Comparison of ENCODE assay signal across 32 cellular contexts in the genomic region with DNA sequence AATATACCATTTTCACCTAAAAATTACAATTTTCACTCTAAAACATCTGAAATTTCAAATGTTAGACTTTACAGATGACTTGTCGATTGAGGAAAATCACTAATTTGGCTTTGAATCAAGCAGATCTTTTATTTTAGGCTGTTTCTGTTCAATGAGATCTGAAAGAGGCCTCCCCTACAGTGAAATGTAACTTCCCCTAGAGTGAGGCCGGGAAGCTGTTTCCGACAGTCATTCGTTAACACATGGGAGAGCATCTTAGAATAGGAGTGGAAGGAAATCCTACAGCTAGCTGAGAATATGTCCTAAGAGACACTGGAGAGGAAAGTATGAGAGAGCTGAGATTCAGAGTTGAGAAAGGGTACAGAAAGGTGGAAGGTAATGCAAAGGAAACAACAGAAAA. TPM values are rescaled to one million over a fixed set of nuclear protein-coding genes. Genes with fewer than 3 reads are reported as not detected.
DNase-seq lines count a peak whose midpoint lies in the region; ATAC-seq and TF ChIP-seq lines count a peak whose summit lies in the region.
"Had no signal": no experiment of that assay in that cellular context is flagged by ENCODE, and none has a peak within 500 bp of the region (broad histone marks: within the 10 kb centered on the region; RNA-seq: fewer than 3 reads in every experiment).

No MANE protein-coding gene starts in this region.

- H3F3A ChIP-seq in neural cell (ENCODE audit: insufficient read depth, low read length, poor library complexity, severe bottlenecking): no peaks in the 10 kb centered on the region

- no peak for TF ChIP-seq CTCF in activated CD8-positive, alpha-beta T cell treated with anti-CD3 and anti-CD28 coated beads for 36 hours (IDR thresholded peaks at IDR 0.05)
- TF ChIP-seq CTCF in CD8-positive, alpha-beta T cell (IDR thresholded peaks at IDR 0.05): no peak
- TF ChIP-seq CTCF in WTC11 (IDR thresholded peaks at IDR 0.05) (no peak), neural cell (IDR thresholded peaks at IDR 0.05; ENCODE audit: poor library complexity, severe bottlenecking) (no peak)

- H3K27me3 Mint-ChIP-seq in activated CD8-positive, alpha-beta T cell treated with anti-CD3 and anti-CD28 coated beads for 36 hours: no peaks in the 10 kb centered on the region
- no peaks in the 10 kb centered on the region for H3K27me3 Mint-ChIP-seq in activated CD8-positive, alpha-beta T cell treated with anti-CD3 and anti-CD28 coated beads, Interleukin-2, amount 10 ng/mL, durations not matched to agents 7 days and 5 days (ENCODE audit: low read depth)
- no peaks in the 10 kb centered on the region for H3K27me3 Mint-ChIP-seq in CD8-positive, alpha-beta T cell (ENCODE audit: low read depth)
- no peaks in the 10 kb centered on the region for H3K27me3 Mint-ChIP-seq in WTC11 (ENCODE audit: low read depth)
- H3K27me3 Mint-ChIP-seq: activated B cell treated with CpG ODN at 0.5 μM for 24 hours, IgD-negative memory B cell had no signal

- no peaks in the 10 kb centered on the region for H3K9me3 Mint-ChIP-seq in activated CD8-positive, alpha-beta T cell treated with anti-CD3 and anti-CD28 coated beads for 36 hours
- no peaks in the 10 kb centered on the region for H3K9me3 Mint-ChIP-seq in activated CD8-positive, alpha-beta T cell treated with anti-CD3 and anti-CD28 coated beads, Interleukin-2, amount 10 ng/mL, durations not matched to agents 7 days and 5 days (ENCODE audit: insufficient read depth)
- H3K9me3 Mint-ChIP-seq in CD8-positive, alpha-beta T cell: no peaks in the 10 kb centered on the region
- H3K9me3 Mint-ChIP-seq in WTC11: no peaks in the 10 kb centered on the region
- H3K9me3 Mint-ChIP-seq: activated B cell treated with CpG ODN at 0.5 μM for 24 hours, HFFc6, IgD-negative memory B cell had no signal

- intact Hi-C loops in activated CD8-positive, alpha-beta T cell treated with anti-CD3 and anti-CD28 coated beads for 36 hours (cut with micrococcal nuclease): no loop called here
- intact Hi-C loops in CD8-positive, alpha-beta T cell (cut with DNase I, micrococcal nuclease): no loop called here

- H3K27ac Mint-ChIP-seq in activated CD8-positive, alpha-beta T cell treated with anti-CD3 and anti-CD28 coated beads for 36 hours: peak overlapping the region; percentile 2
- H3K27ac Mint-ChIP-seq in activated CD8-positive, alpha-beta T cell treated with anti-CD3 and anti-CD28 coated beads, Interleukin-2, amount 10 ng/mL, durations not matched to agents 7 days and 5 days: no peak overlapping the region
- peak overlapping the region; percentile 49 for H3K27ac Mint-ChIP-seq in CD8-positive, alpha-beta T cell
- peak overlapping the region; percentile 4; the same call in 1 of the 2 replicates for H3K27ac Mint-ChIP-seq in WTC11
- H3K27ac Mint-ChIP-seq: activated B cell treated with CpG ODN at 0.5 μM for 24 hours, HFFc6, IgD-negative memory B cell had no signal

- no peak overlapping the region for H3K4me3 Mint-ChIP-seq in activated CD8-positive, alpha-beta T cell treated with anti-CD3 and anti-CD28 coated beads for 36 hours
- no peak overlapping the region for H3K4me3 Mint-ChIP-seq in activated CD8-positive, alpha-beta T cell treated with anti-CD3 and anti-CD28 coated beads, Interleukin-2, amount 10 ng/mL, durations not matched to agents 7 days and 5 days
- H3K4me3 Mint-ChIP-seq in CD8-positive, alpha-beta T cell: no peak overlapping the region
- H3K4me3 Mint-ChIP-seq in WTC11: no peak overlapping the region
- H3K4me3 Mint-ChIP-seq: activated B cell treated with CpG ODN at 0.5 μM for 24 hours, HFFc6, IgD-negative memory B cell had no signal

- peaks cover 5% of the 10 kb centered on the region for H3K4me1 Mint-ChIP-seq in activated CD8-positive, alpha-beta T cell treated with anti-CD3 and anti-CD28 coated beads for 36 hours (ENCODE audit: low read depth)
- peaks cover 3% of the 10 kb centered on the region for H3K4me1 Mint-ChIP-seq in activated CD8-positive, alpha-beta T cell treated with anti-CD3 and anti-CD28 coated beads, Interleukin-2, amount 10 ng/mL, durations not matched to agents 7 days and 5 days (ENCODE audit: low read depth)
- H3K4me1 Mint-ChIP-seq in CD8-positive, alpha-beta T cell (ENCODE audit: low read depth): peaks cover 11% of the 10 kb centered on the region
- H3K4me1 Mint-ChIP-seq in WTC11: peaks cover 2% of the 10 kb centered on the region; the same call in 1 of the 2 replicates

- no peak for TF ChIP-seq EP300 in neural cell (conservative IDR thresholded peaks at IDR 0.05; ENCODE audit: poor library complexity, severe bottlenecking)

- CTCF ChIA-PET in activated CD8-positive, alpha-beta T cell treated with anti-CD3 and anti-CD28 coated beads for 36 hours (lab: Charles Lee): interaction anchor here (2.2 to 4.5 kb wide), 3 partner anchors 9 to 33 kb away, joined by 8 to 21 read pairs (median 10); partner anchors contain the start of gene AJUBA
- CTCF ChIA-PET in activated CD8-positive, alpha-beta T cell treated with anti-CD3 and anti-CD28 coated beads, Interleukin-2, amount 10 ng/mL, durations not matched to agents 7 days and 5 days (lab: Charles Lee): interaction anchor here (1.0 to 8.0 kb wide), 6 partner anchors 8 to 53 kb away, joined by 3 to 42 read pairs (median 10); no protein-coding TSS in a partner anchor
- CTCF ChIA-PET in CD8-positive, alpha-beta T cell (lab: Charles Lee): interaction anchor here (1.3 kb wide), 1 partner anchor 21 kb away, joined by 6 read pairs; no protein-coding TSS in a partner anchor
- CTCF ChIA-PET in WTC11 (lab: Charles Lee): interaction anchor here (3.3 to 4.1 kb wide), 2 partner anchors 21 to 28 kb away, joined by 19 to 22 read pairs; no protein-coding TSS in a partner anchor

- no peaks in the 10 kb centered on the region for H3K9me3 ChIP-seq in CD8-positive, alpha-beta T cell (ENCODE audit: low read length)
- no peaks in the 10 kb centered on the region for H3K9me3 ChIP-seq in neural cell (ENCODE audit: low read length)
- H3K9me3 ChIP-seq: adrenal gland, left lung, thyroid gland had no signal

- H4K20me1 ChIP-seq in neural cell (ENCODE audit: insufficient read depth): no peaks in the 10 kb centered on the region

- no peak for DNase-seq in activated CD8-positive, alpha-beta T cell treated with anti-CD3 and anti-CD28 coated beads for 36 hours
- no peak for DNase-seq in activated CD8-positive, alpha-beta T cell treated with anti-CD3 and anti-CD28 coated beads, Interleukin-2, amount 10 ng/mL, durations not matched to agents 7 days and 5 days
- DNase-seq in CD8-positive, alpha-beta T cell: no peak
- no peak for DNase-seq in WTC11 (ENCODE audit: low spot score)
- DNase-seq in HuH-7 (ENCODE audit: low spot score): no peak
- no peak for DNase-seq in ecto neural progenitor cell (ENCODE audit: low spot score)
- DNase-seq: ACHN; activated B cell treated with CpG ODN at 0.5 μM for 24 hours; adrenal gland; brain microvascular endothelial cell; COR-L47; DMS53; GM23248; HFFc6; left lung; NCI-H1105 treated with DMSO at 0.1 percent for 48 hours; NCI-H1930; NCI-H524; PC-9; Right ventricle myocardium superior; stimulated activated naive CD8-positive, alpha-beta T cell treated with anti-CD3 and anti-CD28 coated beads, Interleukin-15, Interleukin-2, amounts not matched to agents 100 U/mL and 50 U/mL, for 24 hours; thyroid gland had no signal

- H3K36me3 ChIP-seq in CD8-positive, alpha-beta T cell (ENCODE audit: insufficient read depth, low read length): no peaks in the 10 kb centered on the region
- no peaks in the 10 kb centered on the region for H3K36me3 ChIP-seq in neural cell (ENCODE audit: insufficient read depth, low read length)
- H3K36me3 ChIP-seq: adrenal gland, brain microvascular endothelial cell, left lung, thyroid gland had no signal

- no peaks in the 10 kb centered on the region for H3K4me1 ChIP-seq in CD8-positive, alpha-beta T cell (ENCODE audit: insufficient read depth, low read length)
- H3K4me1 ChIP-seq: adrenal gland, left lung, thyroid gland had no signal

- H2AFZ ChIP-seq in neural cell (ENCODE audit: low read depth, low read length): peak overlapping the region; percentile 27
- H2AFZ ChIP-seq: GM23248, PC-9 had no signal

- no peak overlapping the region for H3K4me2 ChIP-seq in neural cell (ENCODE audit: low read length)
- H3K4me2 ChIP-seq: PC-9 had no signal

- POLR2A ChIA-PET in activated CD8-positive, alpha-beta T cell treated with anti-CD3 and anti-CD28 coated beads for 36 hours (lab: Charles Lee): interaction anchor here (1.2 kb wide), 1 partner anchor 43 kb away, joined by 3 read pairs; no protein-coding TSS in a partner anchor
- POLR2A ChIA-PET in activated CD8-positive, alpha-beta T cell treated with anti-CD3 and anti-CD28 coated beads, Interleukin-2, amount 10 ng/mL, durations not matched to agents 7 days and 5 days (lab: Charles Lee): no interaction called here
- POLR2A ChIA-PET in CD8-positive, alpha-beta T cell (lab: Charles Lee): no interaction called here
- POLR2A ChIA-PET in WTC11 (lab: Charles Lee): no interaction called here

- no peak overlapping the region for H3K9ac ChIP-seq in neural cell (ENCODE audit: low read length)
- H3K9ac ChIP-seq: GM23248 had no signal

- H3K27me3 ChIP-seq in CD8-positive, alpha-beta T cell (ENCODE audit: insufficient read depth, low read length): no peaks in the 10 kb centered on the region
- no peaks in the 10 kb centered on the region for H3K27me3 ChIP-seq in neural cell (ENCODE audit: insufficient read depth, low read depth, low read length)
- H3K27me3 ChIP-seq: adrenal gland, brain microvascular endothelial cell, left lung, thyroid gland had no signal

- H3K9me2 ChIP-seq in neural cell (ENCODE audit: insufficient read depth, low read length): no peaks in the 10 kb centered on the region

- no peaks in the 10 kb centered on the region for H3K36me3 Mint-ChIP-seq in activated CD8-positive, alpha-beta T cell treated with anti-CD3 and anti-CD28 coated beads for 36 hours (ENCODE audit: low read depth)
- H3K36me3 Mint-ChIP-seq in activated CD8-positive, alpha-beta T cell treated with anti-CD3 and anti-CD28 coated beads, Interleukin-2, amount 10 ng/mL, durations not matched to agents 7 days and 5 days (ENCODE audit: low read depth): no peaks in the 10 kb centered on the region
- H3K36me3 Mint-ChIP-seq in CD8-positive, alpha-beta T cell: no peaks in the 10 kb centered on the region
- H3K36me3 Mint-ChIP-seq in WTC11: no peaks in the 10 kb centered on the region

- TF ChIP-seq RAD21 in neural cell (conservative IDR thresholded peaks at IDR 0.05): no peak

- H3K4me3 ChIP-seq in CD8-positive, alpha-beta T cell (ENCODE audit: low read depth, low read length): no peak overlapping the region
- H3K4me3 ChIP-seq in neural cell (ENCODE audit: low read length): no peak overlapping the region
- H3K4me3 ChIP-seq: adrenal gland, GM23248, left lung, PC-9, skin epidermis, thyroid gland had no signal

- H3K79me2 ChIP-seq in neural cell (replicated peaks; ENCODE audit: insufficient read depth, low read length): no peaks in the 10 kb centered on the region

- no peak overlapping the region for H3K27ac ChIP-seq in CD8-positive, alpha-beta T cell (ENCODE audit: low read depth, low read length)
- H3K27ac ChIP-seq in neural cell (ENCODE audit: low read length): no peak overlapping the region
- H3K27ac ChIP-seq: adrenal gland, brain microvascular endothelial cell, GM23248, left lung, PC-9, skin epidermis, thyroid gland had no signal

- ATAC-seq in activated CD8-positive, alpha-beta T cell treated with anti-CD3 and anti-CD28 coated beads for 36 hours: no peak
- ATAC-seq in activated CD8-positive, alpha-beta T cell treated with anti-CD3 and anti-CD28 coated beads, Interleukin-2, amount 10 ng/mL, durations not matched to agents 7 days and 5 days: no peak
- no peak for ATAC-seq in CD8-positive, alpha-beta T cell
- no peak for ATAC-seq in WTC11
- ATAC-seq: left lung; stimulated activated naive CD8-positive, alpha-beta T cell treated with anti-CD3 and anti-CD28 coated beads, Interleukin-15, Interleukin-2, amounts not matched to agents 100 U/mL and 50 U/mL, for 24 hours had no signal

RNA-seq across cellular contexts. Expression of gene C14orf93, which starts 5.7 kb away (rescaled TPM):
- total RNA-seq in activated CD8-positive, alpha-beta T cell treated with anti-CD3 and anti-CD28 coated beads for 36 hours: 10 to 100 TPM; 13.2 to 13.5 TPM
- total RNA-seq in activated CD8-positive, alpha-beta T cell treated with anti-CD3 and anti-CD28 coated beads, Interleukin-2, amount 10 ng/mL, durations not matched to agents 7 days and 5 days: 1 to 10 TPM; 7.8 to 9.0 TPM
- 1 to 10 TPM; 5.6 to 7.7 TPM for total RNA-seq in CD8-positive, alpha-beta T cell
- 8.1 to 12.8 TPM (median 11.9 TPM) in 3 replicates for total RNA-seq in WTC11 (2021)
- polyA plus RNA-seq in neural cell: 4.7 and 7.1 TPM in 2 replicates
- 3.9 and 4.1 TPM in 2 replicates for polyA minus RNA-seq in neural cell

RNA-seq across cellular contexts. Expression of gene PSMB5, which starts 19.1 kb away (rescaled TPM):
- 100 to 1,000 TPM; 119 to 120 TPM for total RNA-seq in activated CD8-positive, alpha-beta T cell treated with anti-CD3 and anti-CD28 coated beads for 36 hours
- total RNA-seq in activated CD8-positive, alpha-beta T cell treated with anti-CD3 and anti-CD28 coated beads, Interleukin-2, amount 10 ng/mL, durations not matched to agents 7 days and 5 days: 10 to 100 TPM; 64.5 to 74.5 TPM
- total RNA-seq in CD8-positive, alpha-beta T cell: 10 to 100 TPM; 18.6 to 20.2 TPM
- 200 to 224 TPM (median 203 TPM) in 3 replicates for total RNA-seq in WTC11 (2021)
- 147 and 168 TPM in 2 replicates for polyA plus RNA-seq in neural cell
- 118 and 123 TPM in 2 replicates for polyA minus RNA-seq in neural cell

RNA-seq across cellular contexts. Expression of gene PSMB11, which starts 26.4 kb away (rescaled TPM):
- not detected for total RNA-seq in activated CD8-positive, alpha-beta T cell treated with anti-CD3 and anti-CD28 coated beads for 36 hours
- total RNA-seq in activated CD8-positive, alpha-beta T cell treated with anti-CD3 and anti-CD28 coated beads, Interleukin-2, amount 10 ng/mL, durations not matched to agents 7 days and 5 days: not detected
- total RNA-seq in CD8-positive, alpha-beta T cell: not detected
- total RNA-seq in WTC11 (2021): not detected in 3 replicates
- not detected in 2 replicates for polyA plus RNA-seq in neural cell
- polyA minus RNA-seq in neural cell: not detected in 2 replicates
- total RNA-seq: activated B cell treated with CpG ODN at 0.5 μM for 24 hours; activated CD8-positive, alpha-beta memory T cell treated with anti-CD3 and anti-CD28 coated beads for 36 hours; adrenal gland; chondrocyte; G401; glomerular endothelial cell; GM23248; left lung; mesenteric fat pad; osteocyte; PC-9; Right ventricle myocardium superior; thyroid gland had no signal
- polyA plus RNA-seq: adrenal gland, BJ, GM23248, IgD-negative memory B cell had no signal

RNA-seq across cellular contexts. Expression of gene AJUBA, which starts 33.3 kb away (rescaled TPM):
- total RNA-seq in activated CD8-positive, alpha-beta T cell treated with anti-CD3 and anti-CD28 coated beads for 36 hours: 1 to 10 TPM; 2.3 to 2.6 TPM
- 1 to 10 TPM in 1 of 2 experiments, under 1 TPM in 1; 0.74 to 1.4 TPM for total RNA-seq in activated CD8-positive, alpha-beta T cell treated with anti-CD3 and anti-CD28 coated beads, Interleukin-2, amount 10 ng/mL, durations not matched to agents 7 days and 5 days
- total RNA-seq in CD8-positive, alpha-beta T cell: under 1 TPM; 0.52 to 0.72 TPM
- 28.8 to 35.8 TPM (median 33.8 TPM) in 3 replicates for total RNA-seq in WTC11 (2021)
- polyA plus RNA-seq in neural cell: 0.52 and 1.9 TPM in 2 replicates
- 1.5 and 1.9 TPM in 2 replicates for polyA minus RNA-seq in neural cell

RNA-seq across cellular contexts. Expression of gene CDH24, which starts 41.7 kb away (rescaled TPM):
- under 1 TPM; 0.69 to 0.72 TPM for total RNA-seq in activated CD8-positive, alpha-beta T cell treated with anti-CD3 and anti-CD28 coated beads for 36 hours
- 1 to 10 TPM; 1.6 to 1.8 TPM for total RNA-seq in activated CD8-positive, alpha-beta T cell treated with anti-CD3 and anti-CD28 coated beads, Interleukin-2, amount 10 ng/mL, durations not matched to agents 7 days and 5 days
- 1 to 10 TPM; 1.5 to 2.1 TPM for total RNA-seq in CD8-positive, alpha-beta T cell
- total RNA-seq in WTC11 (2021): 17.9 to 18.8 TPM (median 18.8 TPM) in 3 replicates
- 31.7 and 37.0 TPM in 2 replicates for polyA plus RNA-seq in neural cell
- 28.6 and 37.7 TPM in 2 replicates for polyA minus RNA-seq in neural cell
